In genomic region chr14:104973215-104974145, GRCh38 we compare ENCODE assay signal across 8 cellular contexts. TPM values are rescaled to one million over a fixed set of nuclear protein-coding genes. Genes with fewer than 3 reads are reported as not detected.
A peak's percentile ranks its signal among the peaks of the same experiment; 100 is the strongest.
DNase-seq lines count a peak whose midpoint lies in the region; ATAC-seq and TF ChIP-seq lines count a peak whose summit lies in the region.

No MANE protein-coding gene starts in this region.

- H3K4me3 ChIP-seq in HCT116 (replicated peaks in 1 of 2; ENCODE audit: low read depth in 1 of 2, low read length in 2 of 2) = peak overlapping the region; percentile 31 to 41
- H3K4me3 ChIP-seq in smooth muscle cell = no peak overlapping the region

- no peak for TF ChIP-seq POLR2A in HCT116 (IDR thresholded peaks at IDR 0.05; ENCODE audit: borderline replicate concordance, extremely low read depth, insufficient read depth, insufficient read length)

- intact Hi-C loops in HCT116 (cut with micrococcal nuclease) = loop anchor here (2.0 to 10.0 kb wide), 4 partner anchors 47 to 191 kb away; partner anchors contain the start of genes CDCA4 and JAG2

- no peaks in the 10 kb centered on the region for H3K27me3 ChIP-seq in HCT116 (ENCODE audit: insufficient read depth, low read length)
- no peaks in the 10 kb centered on the region for H3K27me3 ChIP-seq in smooth muscle cell (ENCODE audit: low read depth)

- ATAC-seq in HCT116 = peak; percentile 60
- ATAC-seq in HG02678 (IDR thresholded peaks at IDR 0.05; ENCODE audit: unreplicated experiment) = no peak
- no peak for ATAC-seq in HG02884 (IDR thresholded peaks at IDR 0.05; ENCODE audit: unreplicated experiment)

- POLR2A ChIA-PET in HCT116 (lab: Charles Lee) = interaction anchor here (0.6 to 2.5 kb wide), 13 partner anchors 10 to 221 kb away, joined by 3 to 10 read pairs (median 5); partner anchors contain the start of genes CDCA4, CLBA1 and SIVA1

- H3K4me1 ChIP-seq in HCT116 (ENCODE audit: control insufficient read depth in 1 of 2, insufficient read depth in 2 of 2, low read length in 2 of 2) (peaks cover 73 to 95% of the 10 kb centered on the region in 2 experiments), smooth muscle cell (ENCODE audit: low read depth) (peaks cover 26% of the 10 kb centered on the region)

- TF ChIP-seq CTCF in HCT116 (IDR thresholded peaks at IDR 0.05 in 2 of 3, conservative IDR thresholded peaks at IDR 0.05 in 1 of 3; ENCODE audit: borderline replicate concordance in 1 of 3, insufficient read depth in 1 of 3, low read depth in 2 of 3, low read length in 2 of 3) (no peak), smooth muscle cell (IDR thresholded peaks at IDR 0.05; ENCODE audit: borderline replicate concordance, insufficient read depth, poor library complexity, severe bottlenecking) (no peak)

- DNase-seq in HCT116 (ENCODE audit: low read depth, low spot score) = peak; percentile 98
- DNase-seq in amniotic epithelial cell (ENCODE audit: low read depth) = peak; percentile 88
- DNase-seq in hepatic stellate cell (ENCODE audit: low spot score) = peak; percentile 98
- DNase-seq in smooth muscle cell (lab: John Stamatoyannopoulos, UW; ENCODE audit: unreplicated experiment) = peak; percentile 59
- no peak for DNase-seq in activated gamma-delta T cell (lab: John Stamatoyannopoulos, UW)
- DNase-seq in NCI-H146 treated with DMSO at 0.1 percent for 48 hours (lab: John Stamatoyannopoulos, UW; ENCODE audit: unreplicated experiment) = no peak

- BruUV-seq in HCT116 (replicated peaks; lab: Mats Ljungman, UMichigan) = no TSS peak

- H3K9me3 ChIP-seq in HCT116 (ENCODE audit: control insufficient read depth in 1 of 2, insufficient read depth in 1 of 2, low read depth in 1 of 2, low read length in 2 of 2) (no peaks in the 10 kb centered on the region), smooth muscle cell (replicated peaks; ENCODE audit: low read depth) (no peaks in the 10 kb centered on the region)

- WGBS in smooth muscle cell (ENCODE audit: low lambda C conversion rate) = 26% methylated on average over 28 of the region's 32 CpGs

- TF ChIP-seq RAD21 in HCT116 (IDR thresholded peaks at IDR 0.05; ENCODE audit: low read depth) = no peak

- H3K9ac ChIP-seq in HCT116 (ENCODE audit: low read length) (peak overlapping the region; percentile 80), smooth muscle cell (ENCODE audit: low read depth) (peak overlapping the region; percentile 84)

- H4K20me1 ChIP-seq in HCT116 (ENCODE audit: insufficient read depth) = no peaks in the 10 kb centered on the region
- H4K20me1 ChIP-seq in smooth muscle cell (ENCODE audit: low read depth) = no peaks in the 10 kb centered on the region

- H3K4me2 ChIP-seq in HCT116 (ENCODE audit: low read length) (peak overlapping the region; percentile 90), smooth muscle cell (peak overlapping the region; percentile 69)

- no peak overlapping the region for H2AFZ ChIP-seq in HCT116 (ENCODE audit: low read depth, low read length, poor library complexity, severe bottlenecking)
- H2AFZ ChIP-seq in smooth muscle cell (ENCODE audit: low read depth) = no peak overlapping the region

- H3K79me2 ChIP-seq in HCT116 (ENCODE audit: insufficient read depth, low read length) (peaks cover 4% of the 10 kb centered on the region; the same call in 1 of the 2 replicates), smooth muscle cell (ENCODE audit: low read depth) (no peaks in the 10 kb centered on the region)

- no peaks in the 10 kb centered on the region for H3K9me2 ChIP-seq in HCT116 (ENCODE audit: insufficient read depth)

- H3K27ac ChIP-seq in HCT116 (ENCODE audit: low read depth, low read length) = peak overlapping the region; percentile 98
- peak overlapping the region; percentile 91 for H3K27ac ChIP-seq in smooth muscle cell (ENCODE audit: low read depth)

- H3F3A ChIP-seq in smooth muscle cell (ENCODE audit: low read depth) = peaks cover 3% of the 10 kb centered on the region

- CTCF ChIA-PET in HCT116 (lab: Charles Lee) = interaction anchor here (0.8 to 5.3 kb wide), 12 partner anchors 12 to 507 kb away, joined by 3 to 56 read pairs (median 4); partner anchors contain the start of genes BRF1, CDCA4 and CLBA1

- H3K36me3 ChIP-seq in HCT116 (ENCODE audit: control insufficient read depth in 1 of 2, insufficient read depth in 2 of 2, low read length in 2 of 2) (no peaks in the 10 kb centered on the region), smooth muscle cell (ENCODE audit: low read depth) (no peaks in the 10 kb centered on the region)

- RAD21 ChIA-PET in HCT116 (lab: Charles Lee; ENCODE audit: low non-redundant PET in 1 of 2, low total read pairs in 2 of 2, uncharacterized antibody in 2 of 2, unreplicated experiment in 2 of 2) = interaction anchor here (0.6 to 1.9 kb wide), 5 partner anchors 39 to 77 kb away, joined by 3 to 8 read pairs (median 3); no protein-coding TSS in a partner anchor

TF ChIP-seq in HCT116, 20 proteins besides CTCF, POLR2A, EP300 and RAD21:
- TF ChIP-seq TCF7L2 (IDR thresholded peaks at IDR 0.05; ENCODE audit: borderline replicate concordance, extremely low read depth, insufficient read depth, insufficient read length) (peak; percentile 70), POLR2AphosphoS5 (IDR thresholded peaks at IDR 0.05; ENCODE audit: low read depth, low read length) (peak; percentile 37), ZBTB33 (IDR thresholded peaks at IDR 0.05; ENCODE audit: extremely low read depth, insufficient replicate concordance, low read length) (no peak), SRF (IDR thresholded peaks at IDR 0.05; ENCODE audit: low read depth) (no peak)
TF ChIP-seq in HCT116: peak in this region for 2.

RNA-seq across cellular contexts. Expression of gene AHNAK2, which starts 4.7 kb away (rescaled TPM):
- total RNA-seq in HCT116 (2021; ENCODE audit: unreplicated experiment) (45.0 TPM), smooth muscle cell (49.7 and 53.8 TPM in 2 replicates)
- polyA plus RNA-seq in HCT116 (2012) = 37.0 and 46.7 TPM in 2 replicates
- polyA plus RNA-seq in smooth muscle cell = 10.3 and 26.8 TPM in 2 replicates

RNA-seq across cellular contexts. Expression of gene CLBA1, which starts 12.1 kb away (rescaled TPM):
- total RNA-seq in HCT116 (2021; ENCODE audit: unreplicated experiment) (14.8 TPM), smooth muscle cell (5.0 and 7.4 TPM in 2 replicates)
- polyA plus RNA-seq in HCT116 (2012) = 10.6 and 11.2 TPM in 2 replicates
- 8.1 and 8.7 TPM in 2 replicates for polyA plus RNA-seq in smooth muscle cell

RNA-seq across cellular contexts. Expression of gene CDCA4, which starts 47.4 kb away (rescaled TPM):
- total RNA-seq in HCT116 (2021; ENCODE audit: unreplicated experiment) = 62.4 TPM
- polyA plus RNA-seq in HCT116 (2012) = 54.1 and 55.1 TPM in 2 replicates
- total RNA-seq in smooth muscle cell = 15.1 and 16.4 TPM in 2 replicates
- polyA plus RNA-seq in smooth muscle cell = 19.8 and 23.5 TPM in 2 replicates

RNA-seq across cellular contexts. Expression of gene PLD4, which starts 48.8 kb away (rescaled TPM):
- 0.12 TPM for total RNA-seq in HCT116 (2021; ENCODE audit: unreplicated experiment)
- polyA plus RNA-seq in HCT116 (2012) = 0.02 and 0.08 TPM in 2 replicates
- total RNA-seq in smooth muscle cell = 0.09 TPM in 1 of 2 replicates, not detected in the other
- 0.06 and 2.5 TPM in 2 replicates for polyA plus RNA-seq in smooth muscle cell

Comparison
In these comparisons a context has a peak if more than half of its experiments do, and no peak if none do; other contexts are left out.
1. DNase-seq: peak in HCT116 (single experiment), amniotic epithelial cell (single experiment), hepatic stellate cell (single experiment) and smooth muscle cell (single experiment); none in activated gamma-delta T cell (single experiment) and NCI-H146 treated with DMSO at 0.1 percent for 48 hours (single experiment).